9 cellular contexts compared by ENCODE assay signal in the genomic region with DNA sequence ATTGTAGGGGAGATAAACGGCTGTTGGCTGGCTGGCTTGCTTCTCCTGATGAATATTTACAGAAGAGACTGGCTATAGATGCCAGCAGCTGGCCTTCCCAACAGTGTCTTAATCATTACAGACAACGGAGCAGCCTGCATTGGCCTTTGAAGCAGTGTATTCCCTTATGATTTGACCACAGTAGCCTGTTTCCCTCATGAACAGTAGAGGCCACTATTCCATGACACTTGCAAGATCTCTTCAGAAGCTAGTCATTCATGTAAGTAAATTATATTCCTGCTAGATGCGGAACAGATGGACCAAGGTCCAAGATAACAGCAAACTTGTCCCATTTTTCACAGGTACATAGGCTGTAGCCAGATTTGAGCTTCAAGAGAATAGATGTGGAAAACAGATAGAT. TPM values are rescaled to one million over a fixed set of nuclear protein-coding genes. Genes with fewer than 3 reads are reported as not detected.
A peak's percentile ranks its signal among the peaks of the same experiment; 100 is the strongest.
DNase-seq lines count a peak whose midpoint lies in the region; TF ChIP-seq lines count a peak whose summit lies in the region.
"Had no signal": no experiment of that assay in that cellular context is flagged by ENCODE, and none has a peak within 500 bp of the region (broad histone marks: within the 10 kb centered on the region; RNA-seq: fewer than 3 reads in every experiment).

No MANE protein-coding gene starts in this region.

- no peak overlapping the region for H3K4me3 ChIP-seq in epithelial cell of esophagus (ENCODE audit: low read length)
- no peak overlapping the region for H3K4me3 ChIP-seq in adrenal gland

- DNase-seq in NCI-H1092 treated with DMSO at 0.1 percent for 48 hours (lab: John Stamatoyannopoulos, UW) (peak; percentile 32), NCI-H1092 (lab: John Stamatoyannopoulos, UW) (no peak), NCI-H69 (lab: John Stamatoyannopoulos, UW) (peak; percentile 55), epithelial cell of esophagus (ENCODE audit: low read depth) (peak; percentile 41), retina (peak; percentile 14), adrenal gland (no peak), NCI-H2107 treated with DMSO at 0.1 percent for 48 hours (lab: John Stamatoyannopoulos, UW; ENCODE audit: unreplicated experiment) (no peak), NCI-H1048 (lab: John Stamatoyannopoulos, UW) (no peak)
- DNase-seq: left cardiac atrium had no signal

- peak; percentile 46 for TF ChIP-seq CTCF in epithelial cell of esophagus (IDR thresholded peaks at IDR 0.05; ENCODE audit: insufficient read depth, low read depth, low read length, missing control alignments)
- TF ChIP-seq CTCF in adrenal gland (IDR thresholded peaks at IDR 0.05): peak in 1 of 6 experiments; percentile 33

- WGBS in adrenal gland, 4 donors: 22 to 36% (median 28%) methylated on average over 3 of the region's 3 CpGs

- H3K36me3 ChIP-seq in adrenal gland (replicated peaks in 1 of 2): no peaks in the 10 kb centered on the region

- H3K27me3 ChIP-seq in adrenal gland: no peaks in the 10 kb centered on the region

- intact Hi-C loops in adrenal gland (cut with DNase I): no loop called here

- H3K9me3 ChIP-seq in adrenal gland (replicated peaks in 1 of 3): no peaks in the 10 kb centered on the region

- H3K27ac ChIP-seq in adrenal gland: no peak overlapping the region

- no peaks in the 10 kb centered on the region for H3K4me1 ChIP-seq in adrenal gland (replicated peaks in 1 of 2)

- TF ChIP-seq POLR2A in adrenal gland (IDR thresholded peaks at IDR 0.05): no peak

RNA-seq across cellular contexts. Expression of a gene that starts 47.3 kb away (rescaled TPM):
- not detected for total RNA-seq in adrenal gland
- polyA plus RNA-seq in adrenal gland: not detected
- total RNA-seq: left cardiac atrium had no signal

Comparison
In these comparisons a context has a peak if more than half of its experiments do, and no peak if none do; other contexts are left out.
1. DNase-seq: peak in NCI-H1092 treated with DMSO at 0.1 percent for 48 hours (single experiment), NCI-H69 (single experiment), epithelial cell of esophagus (single experiment) and retina (single experiment); none in NCI-H1092 (single experiment), adrenal gland (0 of 7), NCI-H2107 treated with DMSO at 0.1 percent for 48 hours (single experiment) and NCI-H1048 (single experiment).